In genomic region chr5:74598731-74599624, GRCh38 we compare ENCODE assay signal across 25 cellular contexts. TPM values are rescaled to one million over a fixed set of nuclear protein-coding genes. Genes with fewer than 3 reads are reported as not detected.
DNase-seq lines count a peak whose midpoint lies in the region; ATAC-seq and TF ChIP-seq lines count a peak whose summit lies in the region.
"Had no signal": no experiment of that assay in that cellular context is flagged by ENCODE, and none has a peak within 500 bp of the region (broad histone marks: within the 10 kb centered on the region; RNA-seq: fewer than 3 reads in every experiment).

No MANE protein-coding gene starts in this region.

- H3K36me3 ChIP-seq in mucosa of descending colon (ENCODE audit: low read depth), result no peaks in the 10 kb centered on the region
- H3K36me3 ChIP-seq: Peyer's patch, suprapubic skin had no signal

- H3K4me3 ChIP-seq in astrocyte of the spinal cord (ENCODE audit: low read depth, low read length), result no peak overlapping the region
- no peak overlapping the region for H3K4me3 ChIP-seq in mucosa of descending colon
- H3K4me3 ChIP-seq: Peyer's patch, suprapubic skin had no signal

- in situ Hi-C loops in astrocyte of the spinal cord (cut with HindIII; ENCODE audit: low sequenced_read_pairs), result no loop called here

- intact Hi-C loops in mucosa of descending colon (cut with DNase I, micrococcal nuclease) (no loop called here), natural killer cell (cut with micrococcal nuclease) (no loop called here)

- DNase-seq in DMS79 (lab: John Stamatoyannopoulos, UW) (peak; percentile 31), astrocyte of the spinal cord (ENCODE audit: low read depth, low spot score) (peak; percentile 65), iris pigment epithelial cell (ENCODE audit: low read depth) (peak; percentile 64), mucosa of descending colon (no peak), H4 (ENCODE audit: low spot score) (no peak), natural killer cell (no peak)
- DNase-seq in stimulated activated naive CD4-positive, alpha-beta T cell treated with Interleukin-2 at 50 U/mL for 16 hours (lab: John Stamatoyannopoulos, UW), result no peak
- DNase-seq: activated CD4-positive, alpha-beta T cell treated with anti-CD3 and anti-CD28 coated beads, Interleukin-2, amount 50 U/mL, for 48 hours; activated naive CD4-positive, alpha-beta T cell; DND-41; GOT3; left ventricle myocardium superior; MM.1S; naive thymus-derived CD8-positive, alpha-beta T cell; NCI-H1417; NCI-H2081 treated with DMSO at 0.1 percent for 48 hours; NCI-H446 treated with DMSO at 0.1 percent for 48 hours; NCI-H774; occipital lobe; Peyer's patch; SHP77 treated with DMSO at 0.1 percent for 48 hours had no signal

- no peaks in the 10 kb centered on the region for H3K4me1 ChIP-seq in mucosa of descending colon (ENCODE audit: low read depth)
- H3K4me1 ChIP-seq: Peyer's patch, suprapubic skin had no signal

- H3K4me3 Mint-ChIP-seq in natural killer cell, result no peak overlapping the region
- H3K4me3 Mint-ChIP-seq: naive thymus-derived CD8-positive, alpha-beta T cell; stimulated activated memory B cell treated with anti-CD40 and anti-IgM and Interleukin-4, amounts not matched to agents 10 μg/mL and 1 μg/mL and 100 μg/mL, for 72 hours had no signal

- H3K4me1 Mint-ChIP-seq in natural killer cell, result peaks cover 0 to 5% of the 10 kb centered on the region in 2 donors
- H3K4me1 Mint-ChIP-seq: naive thymus-derived CD8-positive, alpha-beta T cell; stimulated activated memory B cell treated with anti-CD40 and anti-IgM and Interleukin-4, amounts not matched to agents 10 μg/mL and 1 μg/mL and 100 μg/mL, for 72 hours had no signal

- H3K9me3 ChIP-seq in mucosa of descending colon, result no peaks in the 10 kb centered on the region
- H3K9me3 ChIP-seq: Peyer's patch, suprapubic skin had no signal

- peaks cover 0 to 25% of the 10 kb centered on the region in 2 donors for H3K27me3 Mint-ChIP-seq in natural killer cell (ENCODE audit: low read depth in 2 of 2)

- H3K9me3 Mint-ChIP-seq in natural killer cell, result no peaks in the 10 kb centered on the region
- H3K9me3 Mint-ChIP-seq: stimulated activated memory B cell treated with anti-CD40 and anti-IgM and Interleukin-4, amounts not matched to agents 10 μg/mL and 1 μg/mL and 100 μg/mL, for 72 hours had no signal

- H3K27ac Mint-ChIP-seq in natural killer cell, result no peak overlapping the region
- H3K27ac Mint-ChIP-seq: naive thymus-derived CD8-positive, alpha-beta T cell; stimulated activated memory B cell treated with anti-CD40 and anti-IgM and Interleukin-4, amounts not matched to agents 10 μg/mL and 1 μg/mL and 100 μg/mL, for 72 hours had no signal

- H3K36me3 Mint-ChIP-seq in natural killer cell, result no peaks in the 10 kb centered on the region
- H3K36me3 Mint-ChIP-seq: naive thymus-derived CD8-positive, alpha-beta T cell; stimulated activated memory B cell treated with anti-CD40 and anti-IgM and Interleukin-4, amounts not matched to agents 10 μg/mL and 1 μg/mL and 100 μg/mL, for 72 hours had no signal

- peak; percentile 12 for ATAC-seq in mucosa of descending colon
- ATAC-seq in natural killer cell, result no peak
- no peak for ATAC-seq in GM18907 (IDR thresholded peaks at IDR 0.05; ENCODE audit: unreplicated experiment)
- ATAC-seq: activated CD4-positive, CD25-positive, alpha-beta regulatory T cell treated with anti-CD3 and anti-CD28 coated beads, Interleukin-2, amount 50 U/mL, for 24 hours; left ventricle myocardium superior; naive thymus-derived CD8-positive, alpha-beta T cell; stimulated activated memory B cell treated with anti-CD40 and anti-IgM and Interleukin-4, amounts not matched to agents 10 μg/mL and 1 μg/mL and 100 μg/mL, for 72 hours had no signal

- TF ChIP-seq CTCF in astrocyte of the spinal cord (IDR thresholded peaks at IDR 0.05; ENCODE audit: low read depth, low read length) (no peak), mucosa of descending colon (IDR thresholded peaks at IDR 0.05) (no peak), natural killer cell (IDR thresholded peaks at IDR 0.05) (no peak)

RNA-seq across cellular contexts. Expression of gene ENC1, which starts 41.5 kb away (rescaled TPM):
- total RNA-seq in mucosa of descending colon (10 to 100 TPM; 14.6 to 23.3 (median 18.9) TPM), natural killer cell (100 to 1,000 TPM in 1 of 3 donors, 10 to 100 TPM in 2; 89.6 to 133 (median 99.3) TPM)
- total RNA-seq in H4 (2014; rRNA removed; shearing (Covaris generic)), result 18.1 and 46.6 TPM in 2 replicates

Comparison
In these comparisons a context has a peak if more than half of its experiments do, and no peak if none do; other contexts are left out.
1. DNase-seq: peak in DMS79 (single experiment), astrocyte of the spinal cord (single experiment) and iris pigment epithelial cell (single experiment); none in mucosa of descending colon (0 of 3), stimulated activated naive CD4-positive, alpha-beta T cell treated with Interleukin-2 at 50 U/mL for 16 hours (single experiment), H4 (single experiment) and natural killer cell (single experiment).